ENCODE assay signal across 8 cellular contexts in genomic region chr11:37946155-37946766, GRCh38.
A peak's percentile ranks its signal among the peaks of the same experiment; 100 is the strongest.
DNase-seq lines count a peak whose midpoint lies in the region; ATAC-seq and TF ChIP-seq lines count a peak whose summit lies in the region.

No MANE protein-coding gene starts in this region.

- peak; percentile 43 for DNase-seq in SIG-M5 treated with dmso at 0.1 percent for 504 hours (lab: John Stamatoyannopoulos, UW; ENCODE audit: unreplicated experiment)
- no peak for DNase-seq in SIG-M5 (lab: John Stamatoyannopoulos, UW)
- DNase-seq in NCI-H526 treated with DMSO at 0.1 percent for 48 hours (lab: John Stamatoyannopoulos, UW) = peak; percentile 32
- peak; percentile 78 for DNase-seq in choroid plexus epithelial cell (ENCODE audit: low read depth)
- DNase-seq in neuronal stem cell (ENCODE audit: low spot score) = peak; percentile 33
- no peak for DNase-seq in inferior parietal cortex (ENCODE audit: extremely low spot score)

- no peak overlapping the region for H4K91ac ChIP-seq in neuronal stem cell (ENCODE audit: low read depth, low read length, poor library complexity)

- ATAC-seq in HG02759 (IDR thresholded peaks at IDR 0.05; ENCODE audit: unreplicated experiment) = peak; percentile 80
- no peak for ATAC-seq in GM21737 (IDR thresholded peaks at IDR 0.05; ENCODE audit: unreplicated experiment)

- H3K18ac ChIP-seq in neuronal stem cell (ENCODE audit: low read length) = no peak overlapping the region

- H3K36me3 ChIP-seq in neuronal stem cell (replicated peaks in 1 of 2; ENCODE audit: control insufficient read depth in 2 of 2, insufficient read depth in 2 of 2, low read length in 2 of 2) = no peaks in the 10 kb centered on the region

- no peak overlapping the region for H2BK15ac ChIP-seq in neuronal stem cell (ENCODE audit: low read length)

- H3K27me3 ChIP-seq in neuronal stem cell (ENCODE audit: control insufficient read depth in 3 of 3, insufficient read depth in 3 of 3, low read depth in 1 of 3, low read length in 3 of 3) = no peaks in the 10 kb centered on the region

- no peak overlapping the region for H2BK12ac ChIP-seq in neuronal stem cell (ENCODE audit: low read length)

- no peak overlapping the region for H4K8ac ChIP-seq in neuronal stem cell (ENCODE audit: low read depth, low read length)

- peak; percentile 83 for TF ChIP-seq CTCF in choroid plexus epithelial cell (conservative IDR thresholded peaks at IDR 0.05; ENCODE audit: low read depth, low read length)

- no peak overlapping the region for H3K27ac ChIP-seq in neuronal stem cell (replicated peaks; ENCODE audit: low read length)

- H3K79me1 ChIP-seq in neuronal stem cell (ENCODE audit: low read depth, low read length) = no peaks in the 10 kb centered on the region

- H3K14ac ChIP-seq in neuronal stem cell (ENCODE audit: low read length) = no peak overlapping the region

- no peak overlapping the region for H3K4ac ChIP-seq in neuronal stem cell (ENCODE audit: low read length)

- no peak overlapping the region for H2AFZ ChIP-seq in neuronal stem cell (ENCODE audit: low read length)

- no peak overlapping the region for H2BK120ac ChIP-seq in neuronal stem cell (ENCODE audit: low read depth, low read length)

- no peak overlapping the region for H3K4me2 ChIP-seq in neuronal stem cell (ENCODE audit: insufficient read depth, low read length, poor library complexity, severe bottlenecking)

- no peaks in the 10 kb centered on the region for H3K9me3 ChIP-seq in neuronal stem cell (replicated peaks in 1 of 2; ENCODE audit: control insufficient read depth in 2 of 2, insufficient read depth in 1 of 2, low read depth in 1 of 2, low read length in 2 of 2)

- no peak overlapping the region for H2BK5ac ChIP-seq in neuronal stem cell (ENCODE audit: low read length)

- no peaks in the 10 kb centered on the region for H3K4me1 ChIP-seq in neuronal stem cell (ENCODE audit: control insufficient read depth in 2 of 2, insufficient read depth in 1 of 2, low read depth in 1 of 2, low read length in 2 of 2)

- no peak overlapping the region for H3K23ac ChIP-seq in neuronal stem cell (ENCODE audit: low read depth, low read length, poor library complexity)

- WGBS in neuronal stem cell (ENCODE audit: extremely low coverage in 2 of 2, insufficient read length in 2 of 2, insufficient replicate concordance in 1 of 2), 2 donors = no CpG with 5 or more reads among the region's 4 CpGs

- H3K9ac ChIP-seq in neuronal stem cell (ENCODE audit: low read depth, low read length, poor library complexity) = no peak overlapping the region

- H3K4me3 ChIP-seq in choroid plexus epithelial cell (ENCODE audit: low read depth, low read length) (no peak overlapping the region), neuronal stem cell (ENCODE audit: low read length in 2 of 2) (no peak overlapping the region)

- no peak overlapping the region for H2AK5ac ChIP-seq in neuronal stem cell (ENCODE audit: low read depth, low read length)

Comparison
In these comparisons a context has a peak if more than half of its experiments do, and no peak if none do; other contexts are left out.
1. DNase-seq: peak in SIG-M5 treated with dmso at 0.1 percent for 504 hours (single experiment), NCI-H526 treated with DMSO at 0.1 percent for 48 hours (single experiment), choroid plexus epithelial cell (single experiment) and neuronal stem cell (single experiment); none in SIG-M5 (single experiment) and inferior parietal cortex (single experiment).